ENCODE assay signal across 1 cellular context in genomic region chr21:44901391-44902074, GRCh38.
TF ChIP-seq lines count a peak whose summit lies in the region.

No MANE protein-coding gene starts in this region.

TF ChIP-seq in IMR-90, 13 proteins besides CTCF, POLR2A, EP300 and RAD21:
- TF ChIP-seq RFX5 (IDR thresholded peaks at IDR 0.05; ENCODE audit: low read depth, low read length): no peak
- TF ChIP-seq NFE2L2 (IDR thresholded peaks at IDR 0.05; ENCODE audit: low read depth, low read length): no peak
- no peak for TF ChIP-seq MAZ (IDR thresholded peaks at IDR 0.05; ENCODE audit: borderline replicate concordance, low read depth, low read length)
- TF ChIP-seq CEBPB (IDR thresholded peaks at IDR 0.05; ENCODE audit: low read depth, low read length): no peak
- TF ChIP-seq RCOR1 (IDR thresholded peaks at IDR 0.05; ENCODE audit: insufficient replicate concordance, low read length): no peak
- TF ChIP-seq MXI1 (IDR thresholded peaks at IDR 0.05; ENCODE audit: borderline replicate concordance, low read depth, low read length): no peak
- TF ChIP-seq CHD1 (IDR thresholded peaks at IDR 0.05; ENCODE audit: low read depth, low read length): no peak
- TF ChIP-seq FOS (IDR thresholded peaks at IDR 0.05; ENCODE audit: low read depth, low read length): no peak
- no peak for TF ChIP-seq SMC3 (IDR thresholded peaks at IDR 0.05; ENCODE audit: low read depth, low read length)
- TF ChIP-seq ELK1 (IDR thresholded peaks at IDR 0.05; ENCODE audit: borderline replicate concordance, low read depth, low read length): no peak
- no peak for TF ChIP-seq MAFK (IDR thresholded peaks at IDR 0.05; ENCODE audit: low read depth, low read length)
- no peak for TF ChIP-seq BHLHE40 (IDR thresholded peaks at IDR 0.05; ENCODE audit: low read depth, low read length)
- TF ChIP-seq, protein P1, sequence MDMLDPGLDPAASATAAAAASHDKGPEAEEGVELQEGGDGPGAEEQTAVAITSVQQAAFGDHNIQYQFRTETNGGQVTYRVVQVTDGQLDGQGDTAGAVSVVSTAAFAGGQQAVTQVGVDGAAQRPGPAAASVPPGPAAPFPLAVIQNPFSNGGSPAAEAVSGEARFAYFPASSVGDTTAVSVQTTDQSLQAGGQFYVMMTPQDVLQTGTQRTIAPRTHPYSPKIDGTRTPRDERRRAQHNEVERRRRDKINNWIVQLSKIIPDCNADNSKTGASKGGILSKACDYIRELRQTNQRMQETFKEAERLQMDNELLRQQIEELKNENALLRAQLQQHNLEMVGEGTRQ (IDR thresholded peaks at IDR 0.05; ENCODE audit: low read depth, low read length): no peak
